ENCODE assay signal across 8 cellular contexts in the genomic region with DNA sequence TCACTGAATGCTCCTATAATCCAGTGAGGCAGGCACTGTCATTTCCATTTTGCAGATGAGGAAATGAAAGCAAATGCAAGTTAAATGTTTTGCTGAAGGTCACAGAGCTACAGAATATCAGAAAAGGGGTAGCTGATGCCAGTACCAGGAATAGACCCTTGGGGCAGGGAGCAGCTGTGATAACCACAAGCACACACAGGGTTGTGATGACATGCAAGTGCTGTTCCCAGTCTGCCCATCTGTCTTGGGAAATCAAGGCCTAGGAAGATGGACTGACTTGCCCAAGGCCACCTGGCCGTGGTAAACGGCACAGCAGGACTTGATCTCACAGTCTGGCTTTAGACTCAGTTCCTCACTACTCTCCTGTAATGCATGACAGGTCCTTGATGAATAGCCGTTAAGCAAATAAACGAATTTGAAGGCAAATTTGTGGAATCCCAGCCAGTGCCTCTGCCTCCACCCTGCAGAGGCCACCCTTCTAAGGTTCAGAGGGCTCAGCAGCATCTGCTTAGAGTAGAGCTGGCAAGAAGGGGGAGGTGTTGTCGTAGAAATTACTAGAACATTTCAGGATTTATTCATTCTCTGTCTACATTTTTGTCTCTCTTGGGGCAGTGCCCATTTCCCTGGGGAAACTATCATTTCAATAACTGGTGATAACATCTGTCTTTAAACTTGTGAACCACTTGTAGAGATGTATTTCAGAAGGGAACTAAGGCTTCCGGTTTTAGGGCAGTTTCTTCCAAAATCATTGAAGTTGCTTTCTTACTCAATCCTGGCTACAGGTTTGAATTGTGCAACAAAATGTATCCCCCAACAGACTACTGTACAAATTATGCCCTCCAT. TPM values are rescaled to one million over a fixed set of nuclear protein-coding genes. Genes with fewer than 3 reads are reported as not detected.
DNase-seq lines count a peak whose midpoint lies in the region; ATAC-seq, FAIRE-seq and TF ChIP-seq lines count a peak whose summit lies in the region.

No MANE protein-coding gene starts in this region.

- peaks cover 0 to 3% (median 0%) of the 10 kb centered on the region in 7 donors for H3K9me3 Mint-ChIP-seq in CD4-positive, CD25-positive, alpha-beta regulatory T cell

- no peaks in the 10 kb centered on the region for H3K36me3 ChIP-seq in CD4-positive, CD25-positive, alpha-beta regulatory T cell (ENCODE audit: control insufficient read depth, insufficient read depth, low read length)
- H3K36me3 ChIP-seq in spleen: no peaks in the 10 kb centered on the region

- H3K36me3 Mint-ChIP-seq in CD4-positive, CD25-positive, alpha-beta regulatory T cell: no peaks in the 10 kb centered on the region

- intact Hi-C loops in spleen (cut with DNase I; ENCODE audit: low total_unique reads): no loop called here

- peak in 2 of 11 experiments; percentile 22 to 28 for TF ChIP-seq CTCF in spleen (IDR thresholded peaks at IDR 0.05 in 8 of 11, conservative IDR thresholded peaks at IDR 0.05 in 3 of 11)

- WGBS in spleen, 5 donors: 14 to 28% (median 19%) methylated on average over 6 of the region's 6 CpGs

- H3K27me3 Mint-ChIP-seq in CD4-positive, CD25-positive, alpha-beta regulatory T cell: no peaks in the 10 kb centered on the region

- H3K4me3 ChIP-seq in CD4-positive, CD25-positive, alpha-beta regulatory T cell (ENCODE audit: low read depth, low read length): no peak overlapping the region
- peak overlapping the region in 1 of 8 donors; percentile 9 for H3K4me3 ChIP-seq in spleen

- H3K27ac ChIP-seq in CD4-positive, CD25-positive, alpha-beta regulatory T cell (ENCODE audit: insufficient read depth, low read length, poor library complexity, severe bottlenecking): no peak overlapping the region
- H3K27ac ChIP-seq in spleen: peak overlapping the region in 7 of 8 donors; percentile 21 to 81 (median 71)

- no peak overlapping the region for H3K27ac Mint-ChIP-seq in CD4-positive, CD25-positive, alpha-beta regulatory T cell

- H3K4me3 Mint-ChIP-seq in CD4-positive, CD25-positive, alpha-beta regulatory T cell: no peak overlapping the region

- no peak for FAIRE-seq in H54 (lab: Jason Lieb, UNC)

- H3K4me1 ChIP-seq in CD4-positive, CD25-positive, alpha-beta regulatory T cell (ENCODE audit: control insufficient read depth, insufficient read depth, low read length, poor library complexity, severe bottlenecking): peaks cover 14% of the 10 kb centered on the region
- H3K4me1 ChIP-seq in spleen: peaks cover 32 to 67% (median 47%) of the 10 kb centered on the region in 6 donors

- TF ChIP-seq POLR2A in spleen (IDR thresholded peaks at IDR 0.05): no peak
- no peak for TF ChIP-seq POLR2A in H54 (IDR thresholded peaks at IDR 0.05; ENCODE audit: low read depth, low read length)

- H3K9me3 ChIP-seq in CD4-positive, CD25-positive, alpha-beta regulatory T cell (ENCODE audit: control insufficient read depth in 2 of 2, low read length in 2 of 2): no peaks in the 10 kb centered on the region
- H3K9me3 ChIP-seq in spleen: peaks cover 0 to 7% (median 4%) of the 10 kb centered on the region in 8 donors

- ATAC-seq in CD4-positive, CD25-positive, alpha-beta regulatory T cell (ENCODE audit: low read depth in 2 of 2): peak; percentile 18 to 26
- ATAC-seq in GM19328 (IDR thresholded peaks at IDR 0.05; ENCODE audit: unreplicated experiment) (peak; percentile 36), HG03442 (IDR thresholded peaks at IDR 0.05; ENCODE audit: unreplicated experiment) (peak; percentile 35)

- H3K4me1 Mint-ChIP-seq in CD4-positive, CD25-positive, alpha-beta regulatory T cell: peaks cover 7 to 23% (median 10%) of the 10 kb centered on the region in 4 donors

- no peak for DNase-seq in CD4-positive, CD25-positive, alpha-beta regulatory T cell
- DNase-seq in SKM-1 (lab: John Stamatoyannopoulos, UW; ENCODE audit: unreplicated experiment) (peak; percentile 61), spleen (no peak), H54 (ENCODE audit: insufficient read length, low spot score) (no peak), KG1 (lab: John Stamatoyannopoulos, UW) (no peak), putamen (ENCODE audit: low spot score) (no peak)

- no peaks in the 10 kb centered on the region for H3K27me3 ChIP-seq in CD4-positive, CD25-positive, alpha-beta regulatory T cell (ENCODE audit: control insufficient read depth, insufficient read depth, low read length)
- H3K27me3 ChIP-seq in spleen (replicated peaks in 1 of 7): no peaks in the 10 kb centered on the region

RNA-seq across cellular contexts. Expression of a gene that starts 53.2 kb away (rescaled TPM):
- 34.9 TPM for total RNA-seq in CD4-positive, CD25-positive, alpha-beta regulatory T cell
- polyA plus RNA-seq in CD4-positive, CD25-positive, alpha-beta regulatory T cell: 100 to 1,000 TPM; 160 to 203 (median 187) TPM
- total RNA-seq in spleen: 10 to 100 TPM; 18.7 to 38.9 (median 30.4) TPM
- polyA plus RNA-seq in spleen: 10 to 100 TPM; 45.6 to 74.9 (median 46.0) TPM

RNA-seq across cellular contexts. Expression of a gene that starts 53.2 kb away (rescaled TPM):
- total RNA-seq in CD4-positive, CD25-positive, alpha-beta regulatory T cell: 13.7 TPM
- polyA plus RNA-seq in CD4-positive, CD25-positive, alpha-beta regulatory T cell: 1 to 10 TPM; 1.0 to 2.4 (median 1.9) TPM
- 10 to 100 TPM in 6 of 7 donors, 1 to 10 TPM in 1; 8.8 to 22.3 (median 12.2) TPM for total RNA-seq in spleen
- polyA plus RNA-seq in spleen: 1 to 10 TPM; 1.1 to 2.7 (median 1.2) TPM
